8 cellular contexts compared by ENCODE assay signal in genomic region chr3:3178498-3179328, GRCh38. TPM values are rescaled to one million over a fixed set of nuclear protein-coding genes. Genes with fewer than 3 reads are reported as not detected.
DNase-seq lines count a peak whose midpoint lies in the region; ATAC-seq, FAIRE-seq and TF ChIP-seq lines count a peak whose summit lies in the region.

No MANE protein-coding gene starts in this region.

- DNase-seq in HFFc6 (no peak), HepG2 (ENCODE audit: low spot score) (no peak), type B pancreatic cell (ENCODE audit: extremely low spot score, unreplicated experiment) (no peak), NCI-H2227 (lab: John Stamatoyannopoulos, UW; ENCODE audit: unreplicated experiment) (no peak), ACHN (no peak), mucosa of gallbladder (ENCODE audit: low spot score) (no peak)
- no peak for DNase-seq in activated naive CD4-positive, alpha-beta T cell treated with anti-CD3 and anti-CD28 coated beads, Interleukin-2, amount 50 U/mL, for 72 hours (ENCODE audit: low spot score in 2 of 2)

- POLR2A ChIA-PET in HepG2 (lab: Yijun Ruan, JAX): no interaction called here

- no peaks in the 10 kb centered on the region; a peak in 1 of 5 replicates for H3K27me3 ChIP-seq in HepG2 (ENCODE audit: control insufficient read depth in 1 of 2, insufficient read depth in 2 of 2, low read length in 2 of 2)

- peaks cover 33% of the 10 kb centered on the region for H3K79me2 ChIP-seq in HepG2 (ENCODE audit: insufficient read depth, low read length)

- no peaks in the 10 kb centered on the region for H3K36me3 Mint-ChIP-seq in HFFc6 (ENCODE audit: low read depth)
- H3K36me3 Mint-ChIP-seq in activated naive CD4-positive, alpha-beta T cell treated with anti-CD3 and anti-CD28 coated beads, Interleukin-2, amount 50 U/mL, for 72 hours: peaks cover 12 to 25% of the 10 kb centered on the region in 2 donors
- peaks cover 8% of the 10 kb centered on the region for H3K36me3 Mint-ChIP-seq in type B pancreatic cell

- H4K20me1 ChIP-seq in HepG2 (ENCODE audit: insufficient read depth, low read length): peaks cover 21% of the 10 kb centered on the region; the same call in 1 of the 2 replicates

- peak overlapping the region; percentile 90 for H3K4me2 ChIP-seq in HepG2 (ENCODE audit: low read depth, low read length)

- H3K4me3 Mint-ChIP-seq in HFFc6 (peak overlapping the region; percentile 91), type B pancreatic cell (peak overlapping the region; percentile 93)

- FAIRE-seq in HepG2 (lab: Jason Lieb, UNC): no peak

- H3K27ac Mint-ChIP-seq in HFFc6 (peak overlapping the region; percentile 48), type B pancreatic cell (peak overlapping the region; percentile 72)
- H3K27ac Mint-ChIP-seq in activated naive CD4-positive, alpha-beta T cell treated with anti-CD3 and anti-CD28 coated beads, Interleukin-2, amount 50 U/mL, for 72 hours: peak overlapping the region; percentile 87 to 92

- TF ChIP-seq EP300 in HepG2 (IDR thresholded peaks at IDR 0.05; ENCODE audit: low read depth in 2 of 2, low read length in 2 of 2) (no peak), HepG2 (CRISPR knock-in tag; IDR thresholded peaks at IDR 0.05; ENCODE audit: borderline replicate concordance) (no peak)

- TF ChIP-seq CTCF in C4-2B (conservative IDR thresholded peaks at IDR 0.05) (no peak), HFFc6 (IDR thresholded peaks at IDR 0.05) (no peak), HepG2 (CRISPR knock-in tag; IDR thresholded peaks at IDR 0.05) (no peak), type B pancreatic cell (conservative IDR thresholded peaks at IDR 0.05) (no peak)

- peaks cover 25% of the 10 kb centered on the region for H3K4me1 ChIP-seq in HepG2 (ENCODE audit: insufficient read depth, low read length)

- H3K27ac ChIP-seq in C4-2B (peak overlapping the region; percentile 78), HepG2 (ENCODE audit: extremely low read length, insufficient read depth, low read length) (peak overlapping the region; percentile 59)

- ATAC-seq in activated naive CD4-positive, alpha-beta T cell treated with anti-CD3 and anti-CD28 coated beads, Interleukin-2, amount 50 U/mL, for 72 hours: peak; percentile 19 to 35
- ATAC-seq in HepG2: no peak; the same call in 2 of the 3 replicates

- TF ChIP-seq RAD21 in HepG2 (CRISPR knock-in tag; IDR thresholded peaks at IDR 0.05): no peak

- H3K9me3 Mint-ChIP-seq in HFFc6 (no peaks in the 10 kb centered on the region), type B pancreatic cell (no peaks in the 10 kb centered on the region)
- H3K9me3 Mint-ChIP-seq in activated naive CD4-positive, alpha-beta T cell treated with anti-CD3 and anti-CD28 coated beads, Interleukin-2, amount 50 U/mL, for 72 hours: no peaks in the 10 kb centered on the region

- H2AFZ ChIP-seq in HepG2 (ENCODE audit: low read length): no peak overlapping the region

- TSS peak; percentile 60 for BruUV-seq in HepG2 (replicated peaks; lab: Mats Ljungman, UMichigan)

- in situ Hi-C loops in HepG2 (cut with HindIII; ENCODE audit: extremely low pct_ligation_motif_present, low pct_unique_long_range_greater_than_20kb) (no loop called here), ACHN (cut with HindIII; ENCODE audit: low pct_ligation_motif_present, low pct_unique_long_range_greater_than_20kb, low sequenced_read_pairs) (no loop called here)

- peak overlapping the region; percentile 86 for H3K9ac ChIP-seq in HepG2 (ENCODE audit: insufficient read depth, low read depth, low read length)

- H3K9me3 ChIP-seq in HepG2 (ENCODE audit: low read length): no peaks in the 10 kb centered on the region

- TF ChIP-seq POLR2A in HepG2 (IDR thresholded peaks at IDR 0.05; ENCODE audit: insufficient read depth in 1 of 2, low read depth in 2 of 2, low read length in 2 of 2): no peak

- peaks cover 25% of the 10 kb centered on the region for H3K4me1 Mint-ChIP-seq in HFFc6 (ENCODE audit: low read depth)
- peaks cover 16% of the 10 kb centered on the region for H3K4me1 Mint-ChIP-seq in type B pancreatic cell (ENCODE audit: unreplicated experiment)

- 10% methylated on average over 14 of the region's 16 CpGs for WGBS in HepG2 (ENCODE audit: low lambda C conversion rate)

- H3K4me3 ChIP-seq in HepG2 (replicated peaks in 1 of 3; ENCODE audit: insufficient read depth in 1 of 3, low read depth in 2 of 3, low read length in 3 of 3): peak overlapping the region; percentile 90 to 99 (median 97)

- intact Hi-C loops in HepG2 (cut with micrococcal nuclease; ENCODE audit: unreplicated experiment): loop anchor here (1.0 to 10.0 kb wide), 2 partner anchors 52 to 1566 kb away; partner anchors contain the start of gene TRNT1

- peaks cover 0 to 12% of the 10 kb centered on the region in 2 experiments; a peak in 4 of 5 replicates for H3K36me3 ChIP-seq in HepG2 (replicated peaks in 1 of 2; ENCODE audit: control insufficient read depth in 1 of 2, insufficient read depth in 2 of 2, low read length in 2 of 2)

- no peaks in the 10 kb centered on the region for H3K27me3 Mint-ChIP-seq in HFFc6 (ENCODE audit: insufficient read depth)
- H3K27me3 Mint-ChIP-seq in type B pancreatic cell: peaks cover 12% of the 10 kb centered on the region

- CTCF ChIA-PET in HepG2 (lab: Yijun Ruan, JAX; ENCODE audit: low intra/inter-chr PET ratio, low total read pairs): no interaction called here

TF ChIP-seq in HepG2, 621 proteins besides CTCF, POLR2A, EP300 and RAD21 (continues in another document):
- no peak for TF ChIP-seq RELA (CRISPR knock-in tag; IDR thresholded peaks at IDR 0.05)
- TF ChIP-seq ZNF816 (CRISPR knock-in tag; IDR thresholded peaks at IDR 0.05; ENCODE audit: borderline replicate concordance): peak; percentile 60; the same call in 1 of the 2 replicates
- TF ChIP-seq EZH2 (conservative IDR thresholded peaks at IDR 0.05; ENCODE audit: low read depth, low read length): no peak

RNA-seq across cellular contexts. Expression of gene CRBN, which starts 0.8 kb away (rescaled TPM):
- total RNA-seq in HFFc6 (2021; fragmentation: NEBNext Ultra II Directional; extraction: Animal tissue kit (Norgen Biotek cat#: 25700)): 10 to 100 TPM; 21.0 to 27.8 (median 26.0) TPM
- 10 to 100 TPM; 43.3 to 51.2 TPM for total RNA-seq in activated naive CD4-positive, alpha-beta T cell treated with anti-CD3 and anti-CD28 coated beads, Interleukin-2, amount 50 U/mL, for 72 hours
- total RNA-seq in HepG2 (2016; rRNA removed; fragmentation: Illumina TruSeq; extraction: Trizol) (36.1 and 46.8 TPM in 2 replicates), type B pancreatic cell (ENCODE audit: low replicate concordance) (36.3 and 43.6 TPM in 2 replicates), mucosa of gallbladder (48.0 TPM)
- 31.7 and 32.0 TPM in 2 replicates for total RNA-seq in HepG2 (2016; cell fraction: cytosol; rRNA removed; fragmentation: Illumina TruSeq; extraction: Trizol; ENCODE audit: low read depth)
- 38.2 and 46.1 TPM in 2 replicates for total RNA-seq in HepG2 (2016; cell fraction: insoluble cytoplasmic fraction; rRNA removed; fragmentation: Illumina TruSeq; extraction: Trizol)
- 21.6 and 24.0 TPM in 2 replicates for total RNA-seq in HepG2 (2016; cell fraction: membrane; rRNA removed; fragmentation: Illumina TruSeq; extraction: Trizol)
- total RNA-seq in HepG2 (2016; cell fraction: nucleus; rRNA removed; fragmentation: Illumina TruSeq; extraction: Trizol): 43.3 and 48.0 TPM in 2 replicates
- 28.1 and 30.8 TPM in 2 replicates for polyA plus RNA-seq in HepG2 (2011; rRNA removed)
- 18.6 and 27.6 TPM in 2 replicates for polyA plus RNA-seq in HepG2 (2011; cell fraction: cytosol; rRNA removed)
- 29.6 and 33.5 TPM in 2 replicates for polyA plus RNA-seq in HepG2 (2011; cell fraction: nucleus; rRNA removed)
- 25.7 and 27.6 TPM in 2 replicates for polyA plus RNA-seq in HepG2 (2012)
- polyA plus RNA-seq in HepG2 (2016; cell fraction: cytosol; fragmentation: Illumina TruSeq; extraction: Trizol; ENCODE audit: low read depth): 6.4 and 6.5 TPM in 2 replicates
- polyA plus RNA-seq in HepG2 (2016; cell fraction: insoluble cytoplasmic fraction; fragmentation: Illumina TruSeq; extraction: Trizol; ENCODE audit: low read depth): 38.3 and 40.1 TPM in 2 replicates
- 10.4 TPM in 2 replicates for polyA plus RNA-seq in HepG2 (2016; cell fraction: membrane; fragmentation: Illumina TruSeq; extraction: Trizol; ENCODE audit: low read depth)
- 40.2 and 43.4 TPM in 2 replicates for polyA plus RNA-seq in HepG2 (2016; cell fraction: nucleus; fragmentation: Illumina TruSeq; extraction: Trizol; ENCODE audit: insufficient read depth, low read depth)
- polyA minus RNA-seq in HepG2 (2011; rRNA and poly(A)+ RNA removed; ENCODE audit: low replicate concordance): 22.2 and 52.5 TPM in 2 replicates
- polyA minus RNA-seq in HepG2 (2011; cell fraction: cytosol; rRNA and poly(A)+ RNA removed): 20.3 and 22.6 TPM in 2 replicates
- polyA minus RNA-seq in HepG2 (2011; cell fraction: nucleus; rRNA and poly(A)+ RNA removed): 136 and 144 TPM in 2 replicates

RNA-seq across cellular contexts. Expression of gene TRNT1, which starts 52.0 kb away (rescaled TPM):
- 10 to 100 TPM; 13.2 to 22.5 (median 18.0) TPM for total RNA-seq in HFFc6 (2021; fragmentation: NEBNext Ultra II Directional; extraction: Animal tissue kit (Norgen Biotek cat#: 25700))
- 10 to 100 TPM; 44.0 to 51.6 TPM for total RNA-seq in activated naive CD4-positive, alpha-beta T cell treated with anti-CD3 and anti-CD28 coated beads, Interleukin-2, amount 50 U/mL, for 72 hours
- total RNA-seq in HepG2 (2016; rRNA removed; fragmentation: Illumina TruSeq; extraction: Trizol) (27.7 and 31.1 TPM in 2 replicates), type B pancreatic cell (ENCODE audit: low replicate concordance) (21.7 and 33.0 TPM in 2 replicates), mucosa of gallbladder (22.0 TPM)
- 29.0 and 32.0 TPM in 2 replicates for total RNA-seq in HepG2 (2016; cell fraction: cytosol; rRNA removed; fragmentation: Illumina TruSeq; extraction: Trizol; ENCODE audit: low read depth)
- total RNA-seq in HepG2 (2016; cell fraction: insoluble cytoplasmic fraction; rRNA removed; fragmentation: Illumina TruSeq; extraction: Trizol): 28.7 and 29.8 TPM in 2 replicates
- 13.4 and 16.4 TPM in 2 replicates for total RNA-seq in HepG2 (2016; cell fraction: membrane; rRNA removed; fragmentation: Illumina TruSeq; extraction: Trizol)
- 49.9 and 50.1 TPM in 2 replicates for total RNA-seq in HepG2 (2016; cell fraction: nucleus; rRNA removed; fragmentation: Illumina TruSeq; extraction: Trizol)
- 7.5 and 9.4 TPM in 2 replicates for polyA plus RNA-seq in HepG2 (2011; rRNA removed)
- polyA plus RNA-seq in HepG2 (2011; cell fraction: cytosol; rRNA removed): 2.2 and 3.0 TPM in 2 replicates
- polyA plus RNA-seq in HepG2 (2011; cell fraction: nucleus; rRNA removed): 14.8 and 17.3 TPM in 2 replicates
- 15.2 and 18.1 TPM in 2 replicates for polyA plus RNA-seq in HepG2 (2012)
- 5.3 and 7.1 TPM in 2 replicates for polyA plus RNA-seq in HepG2 (2016; cell fraction: cytosol; fragmentation: Illumina TruSeq; extraction: Trizol; ENCODE audit: low read depth)
- 30.3 and 34.3 TPM in 2 replicates for polyA plus RNA-seq in HepG2 (2016; cell fraction: insoluble cytoplasmic fraction; fragmentation: Illumina TruSeq; extraction: Trizol; ENCODE audit: low read depth)
- polyA plus RNA-seq in HepG2 (2016; cell fraction: membrane; fragmentation: Illumina TruSeq; extraction: Trizol; ENCODE audit: low read depth): 10.1 and 10.6 TPM in 2 replicates
- 45.5 and 47.6 TPM in 2 replicates for polyA plus RNA-seq in HepG2 (2016; cell fraction: nucleus; fragmentation: Illumina TruSeq; extraction: Trizol; ENCODE audit: insufficient read depth, low read depth)
- polyA minus RNA-seq in HepG2 (2011; rRNA and poly(A)+ RNA removed; ENCODE audit: low replicate concordance): 12.0 and 20.5 TPM in 2 replicates
- 5.1 and 5.2 TPM in 2 replicates for polyA minus RNA-seq in HepG2 (2011; cell fraction: cytosol; rRNA and poly(A)+ RNA removed)
- 58.9 and 61.8 TPM in 2 replicates for polyA minus RNA-seq in HepG2 (2011; cell fraction: nucleus; rRNA and poly(A)+ RNA removed)
